2 cellular contexts compared by ENCODE assay signal in the genomic region with DNA sequence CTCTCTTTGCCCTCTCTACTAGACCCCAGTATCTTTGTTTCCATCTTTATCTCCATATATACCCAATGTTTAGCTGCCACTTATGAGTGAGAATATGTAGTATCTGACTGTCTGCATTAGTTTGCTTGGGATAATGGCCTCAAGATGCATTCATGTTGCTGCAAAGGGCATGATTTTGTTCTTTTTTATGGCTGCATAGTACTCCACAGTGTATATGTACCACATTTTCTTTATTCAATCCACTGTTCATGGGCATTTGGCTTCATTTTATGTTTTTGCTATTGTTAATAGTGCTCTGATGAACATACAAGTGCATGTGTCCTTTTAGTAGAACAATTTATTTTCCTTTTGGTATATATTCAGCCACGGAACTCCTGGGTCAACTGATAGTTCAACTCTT.
A peak's percentile ranks its signal among the peaks of the same experiment; 100 is the strongest.
TF ChIP-seq lines count a peak whose summit lies in the region.

No MANE protein-coding gene starts in this region.

TF ChIP-seq in K562, 482 proteins besides CTCF, POLR2A, EP300 and RAD21:
- peak; percentile 79 for TF ChIP-seq ZNF146 (CRISPR knock-in tag; IDR thresholded peaks at IDR 0.05; ENCODE audit: unreplicated experiment)
- peak; percentile 58 for TF ChIP-seq RBM25 (IDR thresholded peaks at IDR 0.05; ENCODE audit: low read depth, low read length, severe bottlenecking)
- TF ChIP-seq ZNF184 (CRISPR knock-in tag; IDR thresholded peaks at IDR 0.05): no peak
- TF ChIP-seq XRCC3 (IDR thresholded peaks at IDR 0.05): no peak

TF ChIP-seq in H1, 55 proteins besides CTCF, POLR2A, EP300 and RAD21:
- TF ChIP-seq KDM1A (IDR thresholded peaks at IDR 0.05; ENCODE audit: borderline replicate concordance, low read length) (peak; percentile 19; the same call in 1 of the 2 replicates), SUZ12 (IDR thresholded peaks at IDR 0.05; ENCODE audit: low read length) (no peak)
